ENCODE assay signal across 18 cellular contexts in genomic region chr22:35378547-35379078, GRCh38. TPM values are rescaled to one million over a fixed set of nuclear protein-coding genes. Genes with fewer than 3 reads are reported as not detected.
DNase-seq lines count a peak whose midpoint lies in the region; ATAC-seq and TF ChIP-seq lines count a peak whose summit lies in the region.
"Had no signal": no experiment of that assay in that cellular context is flagged by ENCODE, and none has a peak within 500 bp of the region (broad histone marks: within the 10 kb centered on the region; RNA-seq: fewer than 3 reads in every experiment).

No MANE protein-coding gene starts in this region.

- H3K4me3 ChIP-seq in GM23338 = no peak overlapping the region
- no peak overlapping the region for H3K4me3 ChIP-seq in Panc1 (ENCODE audit: low read depth in 2 of 2, low read length in 2 of 2)
- H3K4me3 ChIP-seq in liver (ENCODE audit: low read depth in 1 of 3, low read length in 3 of 3) = no peak overlapping the region
- H3K4me3 ChIP-seq in suprapubic skin = no peak overlapping the region
- no peak overlapping the region for H3K4me3 ChIP-seq in gastroesophageal sphincter
- H3K4me3 ChIP-seq: ascending aorta had no signal

- DNase-seq in GM23338 (ENCODE audit: low spot score) = no peak
- no peak for DNase-seq in Panc1 (ENCODE audit: low read depth, low spot score)
- no peak for DNase-seq in stimulated activated effector memory CD8-positive, alpha-beta T cell treated with anti-CD3 and anti-CD28 coated beads, Interleukin-12 subunit alpha, Interleukin-12 subunit beta, amount 100 ng/mL, for 72 hours (ENCODE audit: low spot score in 2 of 2)
- no peak for DNase-seq in suprapubic skin (ENCODE audit: low spot score in 2 of 2)
- DNase-seq in central memory CD4-positive, alpha-beta T cell = no peak
- DNase-seq: activated CD8-positive, alpha-beta T cell treated with anti-CD3 and anti-CD28 coated beads for 36 hours; activated naive CD4-positive, alpha-beta T cell treated with anti-CD3 and anti-CD28 coated beads, Interleukin-2, amount 10 ng/mL, durations not matched to agents 7 days and 5 days; activated T-cell treated with anti-CD3 and anti-CD28 coated beads, Interleukin-2, amount 50 U/mL, for 24 hours; CD4-positive, alpha-beta T cell; hippocampal formation; naive thymus-derived CD8-positive, alpha-beta T cell; stimulated activated CD4-positive, alpha-beta T cell treated with anti-CD3 and anti-CD28 coated beads, Interleukin-2, amount 100 ng/mL, for 24 hours; stimulated activated naive CD8-positive, alpha-beta T cell treated with anti-CD3 and anti-CD28 coated beads, Interleukin-15, amount 100 ng/mL, for 72 hours had no signal

- CTCF ChIA-PET in Panc1 (lab: Charles Lee) = no interaction called here

- TF ChIP-seq EP300 in suprapubic skin (IDR thresholded peaks at IDR 0.05) (no peak), gastroesophageal sphincter (IDR thresholded peaks at IDR 0.05) (no peak)

- intact Hi-C loops in Panc1 (cut with micrococcal nuclease; ENCODE audit: unreplicated experiment) = no loop called here

- peak overlapping the region; percentile 44 for H3K4me2 ChIP-seq in GM23338

- no peaks in the 10 kb centered on the region for H3K9me2 ChIP-seq in GM23338 (ENCODE audit: insufficient read depth)

- in situ Hi-C loops in Panc1 (cut with HindIII; ENCODE audit: low pct_unique_long_range_greater_than_20kb, low sequenced_read_pairs) = no loop called here

- H3K36me3 ChIP-seq in GM23338 (ENCODE audit: insufficient read depth) (no peaks in the 10 kb centered on the region), Panc1 (ENCODE audit: control insufficient read depth, insufficient read depth, low read length) (no peaks in the 10 kb centered on the region; the same call in 1 of the 2 replicates), liver (ENCODE audit: control insufficient read depth in 4 of 4, insufficient read depth in 3 of 4, low read depth in 1 of 4, low read length in 3 of 4) (peaks cover 0 to 2% (median 0%) of the 10 kb centered on the region in 4 donors), suprapubic skin (no peaks in the 10 kb centered on the region), gastroesophageal sphincter (peaks cover 0 to 5% of the 10 kb centered on the region in 2 donors)

- H3K27me3 Mint-ChIP-seq in GM23338 (ENCODE audit: insufficient read depth, low read depth, poor library complexity) = peaks cover 33% of the 10 kb centered on the region

- H3K27ac Mint-ChIP-seq in GM23338 = peak overlapping the region; percentile 100
- peak overlapping the region; percentile 86 for H3K27ac Mint-ChIP-seq in stimulated activated effector memory CD8-positive, alpha-beta T cell treated with anti-CD3 and anti-CD28 coated beads, Interleukin-12 subunit alpha, Interleukin-12 subunit beta, amount 100 ng/mL, for 72 hours
- H3K27ac Mint-ChIP-seq: activated CD8-positive, alpha-beta T cell treated with anti-CD3 and anti-CD28 coated beads for 36 hours; activated naive CD4-positive, alpha-beta T cell treated with anti-CD3 and anti-CD28 coated beads, Interleukin-2, amount 10 ng/mL, durations not matched to agents 7 days and 5 days; CD4-positive, alpha-beta T cell; stimulated activated naive CD8-positive, alpha-beta T cell treated with anti-CD3 and anti-CD28 coated beads, Interleukin-15, amount 100 ng/mL, for 72 hours had no signal

- no peaks in the 10 kb centered on the region for H4K20me1 ChIP-seq in GM23338 (replicated peaks; ENCODE audit: insufficient read depth)

- POLR2A ChIA-PET in Panc1 (lab: Charles Lee) = interaction anchor here (0.5 kb wide), 1 partner anchor 67 kb away, joined by 9 read pairs; no protein-coding TSS in a partner anchor

- H3K9ac ChIP-seq in liver (ENCODE audit: low read depth in 1 of 2, low read length in 2 of 2) = no peak overlapping the region
- H3K9ac ChIP-seq: parathyroid adenoma had no signal

- H3K27ac ChIP-seq in GM23338 (ENCODE audit: low read depth) (peak overlapping the region; percentile 97), Panc1 (ENCODE audit: low read length) (peak overlapping the region; percentile 95), liver (ENCODE audit: low read depth in 1 of 2, low read length in 2 of 2) (peak overlapping the region; percentile 13 to 25), suprapubic skin (no peak overlapping the region), gastroesophageal sphincter (no peak overlapping the region)
- H3K27ac ChIP-seq: parathyroid adenoma had no signal

- peaks cover 9% of the 10 kb centered on the region for H3K36me3 Mint-ChIP-seq in GM23338 (ENCODE audit: low read depth)
- no peaks in the 10 kb centered on the region for H3K36me3 Mint-ChIP-seq in stimulated activated effector memory CD8-positive, alpha-beta T cell treated with anti-CD3 and anti-CD28 coated beads, Interleukin-12 subunit alpha, Interleukin-12 subunit beta, amount 100 ng/mL, for 72 hours
- H3K36me3 Mint-ChIP-seq: activated naive CD4-positive, alpha-beta T cell treated with anti-CD3 and anti-CD28 coated beads, Interleukin-2, amount 10 ng/mL, durations not matched to agents 7 days and 5 days; naive thymus-derived CD8-positive, alpha-beta T cell had no signal

- TF ChIP-seq CTCF in GM23338 (conservative IDR thresholded peaks at IDR 0.05; ENCODE audit: low read depth in 2 of 2) (no peak), Panc1 (IDR thresholded peaks at IDR 0.05) (no peak), liver (IDR thresholded peaks at IDR 0.05; ENCODE audit: low read depth, low read length, missing input control) (no peak), suprapubic skin (IDR thresholded peaks at IDR 0.05) (no peak), gastroesophageal sphincter (IDR thresholded peaks at IDR 0.05) (no peak)

- peaks cover 64% of the 10 kb centered on the region for H3K4me1 Mint-ChIP-seq in GM23338
- H3K4me1 Mint-ChIP-seq in stimulated activated effector memory CD8-positive, alpha-beta T cell treated with anti-CD3 and anti-CD28 coated beads, Interleukin-12 subunit alpha, Interleukin-12 subunit beta, amount 100 ng/mL, for 72 hours = peaks cover 31% of the 10 kb centered on the region

- ATAC-seq in GM23338 (no peak), Panc1 (no peak), GM18870 (IDR thresholded peaks at IDR 0.05; ENCODE audit: unreplicated experiment) (no peak), gastroesophageal sphincter (no peak)
- no peak for ATAC-seq in stimulated activated effector memory CD8-positive, alpha-beta T cell treated with anti-CD3 and anti-CD28 coated beads, Interleukin-12 subunit alpha, Interleukin-12 subunit beta, amount 100 ng/mL, for 72 hours
- ATAC-seq: activated CD8-positive, alpha-beta T cell treated with anti-CD3 and anti-CD28 coated beads for 36 hours; naive thymus-derived CD8-positive, alpha-beta T cell; stimulated activated naive CD8-positive, alpha-beta T cell treated with anti-CD3 and anti-CD28 coated beads, Interleukin-15, amount 100 ng/mL, for 72 hours had no signal

- peaks cover 11% of the 10 kb centered on the region for H3K79me2 ChIP-seq in GM23338 (replicated peaks; ENCODE audit: insufficient read depth)
- H3K79me2 ChIP-seq: parathyroid adenoma had no signal

- H3F3A ChIP-seq in GM23338 (replicated peaks; ENCODE audit: low read depth) = peaks cover 41% of the 10 kb centered on the region

- TF ChIP-seq POLR2A in suprapubic skin (IDR thresholded peaks at IDR 0.05) (no peak), gastroesophageal sphincter (IDR thresholded peaks at IDR 0.05) (no peak)

- H3K27me3 ChIP-seq in GM23338 (ENCODE audit: insufficient read depth) (no peaks in the 10 kb centered on the region), Panc1 (ENCODE audit: control insufficient read depth, insufficient read depth, low read length) (no peaks in the 10 kb centered on the region), liver (ENCODE audit: control insufficient read depth in 4 of 4, insufficient read depth in 4 of 4, low read length in 3 of 4) (no peaks in the 10 kb centered on the region), suprapubic skin (no peaks in the 10 kb centered on the region), gastroesophageal sphincter (no peaks in the 10 kb centered on the region)
- H3K27me3 ChIP-seq: ascending aorta had no signal

- H3K9me3 Mint-ChIP-seq in GM23338 = no peaks in the 10 kb centered on the region
- no peaks in the 10 kb centered on the region for H3K9me3 Mint-ChIP-seq in stimulated activated effector memory CD8-positive, alpha-beta T cell treated with anti-CD3 and anti-CD28 coated beads, Interleukin-12 subunit alpha, Interleukin-12 subunit beta, amount 100 ng/mL, for 72 hours
- H3K9me3 Mint-ChIP-seq: activated CD8-positive, alpha-beta T cell treated with anti-CD3 and anti-CD28 coated beads for 36 hours; activated naive CD4-positive, alpha-beta T cell treated with anti-CD3 and anti-CD28 coated beads, Interleukin-2, amount 10 ng/mL, durations not matched to agents 7 days and 5 days; activated T-cell treated with anti-CD3 and anti-CD28 coated beads, Interleukin-2, amount 50 U/mL, for 24 hours; CD4-positive, alpha-beta T cell; naive thymus-derived CD8-positive, alpha-beta T cell; stimulated activated naive CD8-positive, alpha-beta T cell treated with anti-CD3 and anti-CD28 coated beads, Interleukin-15, amount 100 ng/mL, for 72 hours had no signal

- no TSS peak for BruUV-seq in Panc1 (replicated peaks; lab: Mats Ljungman, UMichigan)

- no peak overlapping the region for H3K4me3 Mint-ChIP-seq in GM23338
- H3K4me3 Mint-ChIP-seq in stimulated activated effector memory CD8-positive, alpha-beta T cell treated with anti-CD3 and anti-CD28 coated beads, Interleukin-12 subunit alpha, Interleukin-12 subunit beta, amount 100 ng/mL, for 72 hours = no peak overlapping the region
- H3K4me3 Mint-ChIP-seq: activated CD8-positive, alpha-beta T cell treated with anti-CD3 and anti-CD28 coated beads for 36 hours; activated naive CD4-positive, alpha-beta T cell treated with anti-CD3 and anti-CD28 coated beads, Interleukin-2, amount 10 ng/mL, durations not matched to agents 7 days and 5 days; activated T-cell treated with anti-CD3 and anti-CD28 coated beads, Interleukin-2, amount 50 U/mL, for 24 hours; CD4-positive, alpha-beta T cell; stimulated activated naive CD8-positive, alpha-beta T cell treated with anti-CD3 and anti-CD28 coated beads, Interleukin-15, amount 100 ng/mL, for 72 hours had no signal

- 73% methylated on average over 5 of the region's 5 CpGs for WGBS in liver
- WGBS in suprapubic skin = 95% methylated on average over 5 of the region's 5 CpGs
- WGBS in gastroesophageal sphincter (ENCODE audit: low coverage in 1 of 2), 2 donors = 90% methylated on average over 3 to 5 of the region's 5 CpGs

- TF ChIP-seq RAD21 in liver (IDR thresholded peaks at IDR 0.05) = no peak

- H3K4me1 ChIP-seq in GM23338 (ENCODE audit: insufficient read depth) = peaks cover 76% of the 10 kb centered on the region
- peaks cover 45% of the 10 kb centered on the region for H3K4me1 ChIP-seq in Panc1 (ENCODE audit: control insufficient read depth, insufficient read depth, low read length)
- H3K4me1 ChIP-seq in liver (ENCODE audit: control insufficient read depth in 4 of 4, insufficient read depth in 4 of 4, low read length in 3 of 4) = peaks cover 9 to 41% (median 30%) of the 10 kb centered on the region in 4 donors
- peaks cover 52% of the 10 kb centered on the region for H3K4me1 ChIP-seq in suprapubic skin
- H3K4me1 ChIP-seq in gastroesophageal sphincter = peaks cover 0 to 55% (median 22%) of the 10 kb centered on the region in 3 donors

- H3K9me3 ChIP-seq in Panc1 (ENCODE audit: control insufficient read depth, insufficient read depth, low read depth, low read length) (no peaks in the 10 kb centered on the region), liver (ENCODE audit: control insufficient read depth in 4 of 4, low read length in 3 of 4) (no peaks in the 10 kb centered on the region), suprapubic skin (no peaks in the 10 kb centered on the region), gastroesophageal sphincter (no peaks in the 10 kb centered on the region)
- H3K9me3 ChIP-seq: ascending aorta had no signal

- H2AFZ ChIP-seq in GM23338 = no peak overlapping the region; the same call in 1 of the 2 replicates
- H2AFZ ChIP-seq: parathyroid adenoma had no signal

RNA-seq across cellular contexts. Expression of gene HMOX1, which starts 2.3 kb away (rescaled TPM):
- 19.3 and 22.6 TPM in 2 replicates for total RNA-seq in GM23338 (2014; rRNA removed; shearing (Covaris generic))
- polyA plus RNA-seq in GM23338 (2016; fragmentation: Nextera tagmentation; extraction: Ambion mirVana) (10.9 and 12.1 TPM in 2 replicates), liver (10 to 100 TPM; 18.7 to 72.3 TPM)
- total RNA-seq in Panc1 (2021; ENCODE audit: unreplicated experiment) (105 TPM), liver (100 to 1,000 TPM in 1 of 2 donors, 10 to 100 TPM in 1; 47.1 to 108 TPM), suprapubic skin (10 to 100 TPM; 13.6 to 95.7 (median 61.8) TPM), gastroesophageal sphincter (100 to 1,000 TPM in 1 of 4 donors, 10 to 100 TPM in 2, 1 to 10 TPM in 1; 3.0 to 317 (median 12.7) TPM)
- 198 TPM for polyA plus RNA-seq in Panc1 (2012; ENCODE audit: insufficient read length)

RNA-seq across cellular contexts. Expression of gene MCM5, which starts 21.3 kb away (rescaled TPM):
- 287 and 325 TPM in 2 replicates for total RNA-seq in GM23338 (2014; rRNA removed; shearing (Covaris generic))
- polyA plus RNA-seq in GM23338 (2016; fragmentation: Nextera tagmentation; extraction: Ambion mirVana) (282 and 288 TPM in 2 replicates), liver (1 to 10 TPM; 6.7 to 9.9 TPM)
- total RNA-seq in Panc1 (2021; ENCODE audit: unreplicated experiment) (122 TPM), liver (100 to 1,000 TPM in 1 of 2 donors, 1 to 10 TPM in 1; 7.7 to 104 TPM), suprapubic skin (10 to 100 TPM; 19.7 to 41.3 (median 32.6) TPM), gastroesophageal sphincter (10 to 100 TPM; 14.5 to 19.2 (median 15.3) TPM)
- polyA plus RNA-seq in Panc1 (2012; ENCODE audit: insufficient read length) = 119 TPM

Comparison
In these comparisons a context has a peak if more than half of its experiments do, and no peak if none do; other contexts are left out.
1. H3K27ac ChIP-seq: peak in GM23338 (single experiment), Panc1 (single experiment) and liver (2 of 2); none in suprapubic skin (single experiment) and gastroesophageal sphincter (0 of 4).